1 cellular context compared by ENCODE assay signal in the genomic region with DNA sequence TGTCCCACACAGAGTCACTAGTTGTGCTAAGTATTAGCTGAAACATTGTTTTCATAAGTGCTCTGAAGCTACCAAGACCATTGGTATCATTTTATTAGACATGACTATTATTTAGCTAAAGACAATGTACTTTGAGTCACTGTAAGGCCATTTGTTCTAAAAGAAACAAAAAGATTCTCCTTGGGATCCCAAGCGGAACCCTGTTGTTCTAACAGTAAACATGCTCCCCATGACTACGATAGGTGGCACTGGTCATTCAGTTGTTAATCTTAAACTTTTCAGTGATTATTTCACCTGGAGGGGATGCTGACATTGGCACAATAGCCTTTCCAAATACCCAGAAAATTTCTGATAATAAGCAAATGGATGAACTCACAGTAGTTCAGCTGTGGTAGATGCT.
TF ChIP-seq lines count a peak whose summit lies in the region.

No MANE protein-coding gene starts in this region.

TF ChIP-seq in GM23338, 12 proteins besides CTCF, POLR2A, EP300 and RAD21 (continued from another document):
- TF ChIP-seq ZNF462 (CRISPR knock-in tag; IDR thresholded peaks at IDR 0.05): no peak
- no peak for TF ChIP-seq EZH2 (IDR thresholded peaks at IDR 0.05; ENCODE audit: low read depth, unreplicated experiment)
- no peak for TF ChIP-seq ZNF331 (CRISPR knock-in tag; IDR thresholded peaks at IDR 0.05; ENCODE audit: low read depth)
- no peak for TF ChIP-seq EZH2phosphoT487 (IDR thresholded peaks at IDR 0.05; ENCODE audit: unreplicated experiment)
- TF ChIP-seq CREB1 (CRISPR knock-in tag; IDR thresholded peaks at IDR 0.05; ENCODE audit: low read depth): no peak
- TF ChIP-seq JUNB (IDR thresholded peaks at IDR 0.05; ENCODE audit: unreplicated experiment): no peak
- TF ChIP-seq REST (IDR thresholded peaks at IDR 0.05; ENCODE audit: unreplicated experiment): no peak
- no peak for TF ChIP-seq NANOG (IDR thresholded peaks at IDR 0.05; ENCODE audit: borderline replicate concordance)
- TF ChIP-seq ETS1 (IDR thresholded peaks at IDR 0.05): no peak
- TF ChIP-seq POLR2AphosphoS5 (IDR thresholded peaks at IDR 0.05; ENCODE audit: low read depth): no peak
- no peak for TF ChIP-seq ZNF114 (CRISPR knock-in tag; IDR thresholded peaks at IDR 0.05)
